10 cellular contexts compared by ENCODE assay signal in genomic region chr6:135088232-135088760, GRCh38. TPM values are rescaled to one million over a fixed set of nuclear protein-coding genes. Genes with fewer than 3 reads are reported as not detected.
DNase-seq lines count a peak whose midpoint lies in the region; ATAC-seq lines count a peak whose summit lies in the region.
"Had no signal": no experiment of that assay in that cellular context is flagged by ENCODE, and none has a peak within 500 bp of the region (broad histone marks: within the 10 kb centered on the region; RNA-seq: fewer than 3 reads in every experiment).

No MANE protein-coding gene starts in this region.

- peak overlapping the region; percentile 63 for H3K4me3 Mint-ChIP-seq in activated CD8-positive, alpha-beta memory T cell treated with anti-CD3 and anti-CD28 coated beads, Interleukin-2, amount 10 ng/mL, durations not matched to agents 7 days and 5 days
- H3K4me3 Mint-ChIP-seq in activated CD4-positive, alpha-beta memory T cell treated with anti-CD3 and anti-CD28 coated beads for 36 hours: peak overlapping the region; percentile 3
- H3K4me3 Mint-ChIP-seq in stimulated activated memory B cell treated with anti-CD40 and anti-IgM and Interleukin-4, amounts not matched to agents 10 μg/mL and 1 μg/mL and 100 μg/mL, for 72 hours: no peak overlapping the region

- intact Hi-C loops in activated CD4-positive, alpha-beta memory T cell treated with anti-CD3 and anti-CD28 coated beads for 36 hours (cut with micrococcal nuclease): loop anchor here (1.0 to 5.0 kb wide), 2 partner anchors 34 to 651 kb away; partner anchors contain the start of gene HBS1L

- CTCF ChIA-PET in activated CD8-positive, alpha-beta memory T cell treated with anti-CD3 and anti-CD28 coated beads, Interleukin-2, amount 10 ng/mL, durations not matched to agents 7 days and 5 days (lab: Charles Lee): interaction anchor here (0.6 to 3.2 kb wide), 20 partner anchors 12 to 121 kb away, joined by 3 to 21 read pairs (median 4); partner anchors contain the start of genes HBS1L and MYB
- CTCF ChIA-PET in activated CD4-positive, alpha-beta memory T cell treated with anti-CD3 and anti-CD28 coated beads for 36 hours (lab: Charles Lee): interaction anchor here (1.0 to 2.6 kb wide), 8 partner anchors 19 to 94 kb away, joined by 3 to 12 read pairs (median 3); partner anchors contain the start of genes HBS1L and MYB

- POLR2A ChIA-PET in activated CD4-positive, alpha-beta memory T cell treated with anti-CD3 and anti-CD28 coated beads for 36 hours (lab: Charles Lee): interaction anchor here (0.7 to 4.0 kb wide), 5 partner anchors 27 to 95 kb away, joined by 4 to 25 read pairs (median 7); partner anchors contain the start of genes HBS1L and MYB

- peaks cover 12% of the 10 kb centered on the region for H3K36me3 Mint-ChIP-seq in activated CD8-positive, alpha-beta memory T cell treated with anti-CD3 and anti-CD28 coated beads, Interleukin-2, amount 10 ng/mL, durations not matched to agents 7 days and 5 days
- H3K36me3 Mint-ChIP-seq in activated CD4-positive, alpha-beta memory T cell treated with anti-CD3 and anti-CD28 coated beads for 36 hours: no peaks in the 10 kb centered on the region
- H3K36me3 Mint-ChIP-seq in stimulated activated memory B cell treated with anti-CD40 and anti-IgM and Interleukin-4, amounts not matched to agents 10 μg/mL and 1 μg/mL and 100 μg/mL, for 72 hours: no peaks in the 10 kb centered on the region

- no peaks in the 10 kb centered on the region for H3K27me3 Mint-ChIP-seq in activated CD8-positive, alpha-beta memory T cell treated with anti-CD3 and anti-CD28 coated beads, Interleukin-2, amount 10 ng/mL, durations not matched to agents 7 days and 5 days
- H3K27me3 Mint-ChIP-seq in activated CD4-positive, alpha-beta memory T cell treated with anti-CD3 and anti-CD28 coated beads for 36 hours: no peaks in the 10 kb centered on the region
- peaks cover 23% of the 10 kb centered on the region for H3K27me3 Mint-ChIP-seq in stimulated activated memory B cell treated with anti-CD40 and anti-IgM and Interleukin-4, amounts not matched to agents 10 μg/mL and 1 μg/mL and 100 μg/mL, for 72 hours

- no peaks in the 10 kb centered on the region for H3K9me3 Mint-ChIP-seq in activated CD8-positive, alpha-beta memory T cell treated with anti-CD3 and anti-CD28 coated beads, Interleukin-2, amount 10 ng/mL, durations not matched to agents 7 days and 5 days (ENCODE audit: low read depth)
- H3K9me3 Mint-ChIP-seq in activated CD4-positive, alpha-beta memory T cell treated with anti-CD3 and anti-CD28 coated beads for 36 hours: peaks cover 3% of the 10 kb centered on the region
- no peaks in the 10 kb centered on the region for H3K9me3 Mint-ChIP-seq in stimulated activated memory B cell treated with anti-CD40 and anti-IgM and Interleukin-4, amounts not matched to agents 10 μg/mL and 1 μg/mL and 100 μg/mL, for 72 hours

- ATAC-seq in activated CD8-positive, alpha-beta memory T cell treated with anti-CD3 and anti-CD28 coated beads, Interleukin-2, amount 10 ng/mL, durations not matched to agents 7 days and 5 days: peak; percentile 17
- peak; percentile 3 for ATAC-seq in HG03097 (IDR thresholded peaks at IDR 0.05; ENCODE audit: low FRiP score, unreplicated experiment)
- ATAC-seq in stimulated activated memory B cell treated with anti-CD40 and anti-IgM and Interleukin-4, amounts not matched to agents 10 μg/mL and 1 μg/mL and 100 μg/mL, for 72 hours: peak; percentile 5
- no peak for ATAC-seq in HG02852 (IDR thresholded peaks at IDR 0.05; ENCODE audit: unreplicated experiment)

- H3K4me1 Mint-ChIP-seq in activated CD8-positive, alpha-beta memory T cell treated with anti-CD3 and anti-CD28 coated beads, Interleukin-2, amount 10 ng/mL, durations not matched to agents 7 days and 5 days: peaks cover 77% of the 10 kb centered on the region
- H3K4me1 Mint-ChIP-seq in activated CD4-positive, alpha-beta memory T cell treated with anti-CD3 and anti-CD28 coated beads for 36 hours (ENCODE audit: low read depth): peaks cover 75% of the 10 kb centered on the region
- peaks cover 29% of the 10 kb centered on the region for H3K4me1 Mint-ChIP-seq in stimulated activated memory B cell treated with anti-CD40 and anti-IgM and Interleukin-4, amounts not matched to agents 10 μg/mL and 1 μg/mL and 100 μg/mL, for 72 hours

- DNase-seq in activated CD8-positive, alpha-beta memory T cell treated with anti-CD3 and anti-CD28 coated beads, Interleukin-2, amount 10 ng/mL, durations not matched to agents 7 days and 5 days: no peak
- no peak for DNase-seq in activated CD8-positive, alpha-beta memory T cell treated with anti-CD3 and anti-CD28 coated beads for 24 hours
- DNase-seq in activated CD4-positive, alpha-beta memory T cell treated with anti-CD3 and anti-CD28 coated beads for 36 hours: no peak
- DNase-seq in putamen (ENCODE audit: low spot score) (no peak), UCSD-AML1 (lab: John Stamatoyannopoulos, UW; ENCODE audit: unreplicated experiment) (no peak)
- DNase-seq: activated CD4-positive, CD25-positive, alpha-beta regulatory T cell; left ventricle myocardium inferior had no signal

- H3K27ac Mint-ChIP-seq in activated CD8-positive, alpha-beta memory T cell treated with anti-CD3 and anti-CD28 coated beads, Interleukin-2, amount 10 ng/mL, durations not matched to agents 7 days and 5 days: peak overlapping the region; percentile 89
- H3K27ac Mint-ChIP-seq in activated CD4-positive, alpha-beta memory T cell treated with anti-CD3 and anti-CD28 coated beads for 36 hours: peak overlapping the region; percentile 59
- H3K27ac Mint-ChIP-seq in stimulated activated memory B cell treated with anti-CD40 and anti-IgM and Interleukin-4, amounts not matched to agents 10 μg/mL and 1 μg/mL and 100 μg/mL, for 72 hours: no peak overlapping the region

RNA-seq across cellular contexts. Expression of gene HBS1L, which starts 33.7 kb away (rescaled TPM):
- total RNA-seq in activated CD8-positive, alpha-beta memory T cell treated with anti-CD3 and anti-CD28 coated beads, Interleukin-2, amount 10 ng/mL, durations not matched to agents 7 days and 5 days: 100 to 1,000 TPM in 1 of 2 experiments, 10 to 100 TPM in 1; 92.2 to 112 TPM
- total RNA-seq in activated CD4-positive, alpha-beta memory T cell treated with anti-CD3 and anti-CD28 coated beads for 36 hours: 100 to 1,000 TPM; 117 to 123 TPM
